9 cellular contexts compared by ENCODE assay signal in genomic region chr11:14320020-14320419, GRCh38. TPM values are rescaled to one million over a fixed set of nuclear protein-coding genes. Genes with fewer than 3 reads are reported as not detected.
A peak's percentile ranks its signal among the peaks of the same experiment; 100 is the strongest.
DNase-seq lines count a peak whose midpoint lies in the region; ATAC-seq and TF ChIP-seq lines count a peak whose summit lies in the region.
"Had no signal": no experiment of that assay in that cellular context is flagged by ENCODE, and none has a peak within 500 bp of the region (broad histone marks: within the 10 kb centered on the region; RNA-seq: fewer than 3 reads in every experiment).

No MANE protein-coding gene starts in this region.

- H3K27me3 ChIP-seq in OCI-LY3 (ENCODE audit: low read depth, low read length) (no peaks in the 10 kb centered on the region), aorta (ENCODE audit: control insufficient read depth in 1 of 2, insufficient read depth in 2 of 2, low read length in 1 of 2) (no peaks in the 10 kb centered on the region), H7 (ENCODE audit: control insufficient read depth, insufficient read depth, low read length) (no peaks in the 10 kb centered on the region), HAP-1 (ENCODE audit: low read depth) (no peaks in the 10 kb centered on the region)

- H3K4me1 ChIP-seq in OCI-LY3 (ENCODE audit: low read length) (peaks cover 51% of the 10 kb centered on the region), aorta (ENCODE audit: control insufficient read depth in 1 of 2, insufficient read depth in 2 of 2, low read length in 2 of 2) (peaks cover 0 to 3% of the 10 kb centered on the region in 2 donors), HAP-1 (peaks cover 3% of the 10 kb centered on the region; the same call in 1 of the 2 replicates)

- no peak overlapping the region for H3K27ac ChIP-seq in OCI-LY3 (ENCODE audit: low read length)
- no peak overlapping the region for H3K27ac ChIP-seq in aorta (ENCODE audit: low read depth in 1 of 2, low read length in 2 of 2)

- intact Hi-C loops in aorta (cut with DNase I) = no loop called here

- DNase-seq in iris pigment epithelial cell (ENCODE audit: low read depth) (peak; percentile 86), aorta (no peak), H7 (no peak), ecto neural progenitor cell (ENCODE audit: low spot score) (no peak), HAP-1 (ENCODE audit: low spot score in 2 of 2) (no peak)
- DNase-seq: Right ventricle myocardium superior had no signal

- H3K4me3 ChIP-seq in OCI-LY3 (ENCODE audit: low read length) = no peak overlapping the region
- H3K4me3 ChIP-seq in aorta (ENCODE audit: low read length in 2 of 2) = no peak overlapping the region
- H3K4me3 ChIP-seq in H7 (ENCODE audit: insufficient read depth, low read depth, low read length) = no peak overlapping the region
- no peak overlapping the region for H3K4me3 ChIP-seq in HAP-1

- in situ Hi-C loops in HAP-1 (cut with MboI; ENCODE audit: low sequenced_read_pairs) = no loop called here

- peak overlapping the region; percentile 9; the same call in 1 of the 2 replicates for H3K4me2 ChIP-seq in OCI-LY3 (ENCODE audit: low read length)

- WGBS in aorta, 2 donors = 61 to 62% methylated on average over 3 of the region's 3 CpGs

- H3K79me2 ChIP-seq in OCI-LY3 (ENCODE audit: low read length) = peaks cover 88% of the 10 kb centered on the region

- TF ChIP-seq CTCF in OCI-LY3 (IDR thresholded peaks at IDR 0.05; ENCODE audit: low read depth, low read length) = no peak

- H3K9ac ChIP-seq in OCI-LY3 (ENCODE audit: low read length) = no peak overlapping the region

- H3K36me3 ChIP-seq in OCI-LY3 (replicated peaks; ENCODE audit: low read depth, low read length) (peaks cover 5% of the 10 kb centered on the region), aorta (ENCODE audit: control insufficient read depth in 1 of 2, insufficient read depth in 2 of 2, low read length in 1 of 2) (no peaks in the 10 kb centered on the region), H7 (replicated peaks; ENCODE audit: control insufficient read depth, insufficient read depth, low read length) (no peaks in the 10 kb centered on the region), HAP-1 (replicated peaks) (no peaks in the 10 kb centered on the region)

- H4K20me1 ChIP-seq in OCI-LY3 (ENCODE audit: insufficient read depth, low read length) = no peaks in the 10 kb centered on the region

- H3K9me3 ChIP-seq in OCI-LY3 (ENCODE audit: insufficient read depth, low read length) (no peaks in the 10 kb centered on the region), aorta (ENCODE audit: control insufficient read depth, low read length) (no peaks in the 10 kb centered on the region), HAP-1 (no peaks in the 10 kb centered on the region)

- no peak overlapping the region for H2AFZ ChIP-seq in OCI-LY3 (ENCODE audit: low read depth, low read length)

- ATAC-seq in GM18499 (IDR thresholded peaks at IDR 0.05; ENCODE audit: insufficient read depth, unreplicated experiment) (peak; percentile 47), GM21737 (IDR thresholded peaks at IDR 0.05; ENCODE audit: unreplicated experiment) (peak; percentile 55), aorta (ENCODE audit: low FRiP score) (no peak)

RNA-seq across cellular contexts. Expression of gene RRAS2, which starts 39.0 kb away (rescaled TPM):
- total RNA-seq in aorta = 10 to 100 TPM; 24.5 to 46.7 TPM
- polyA plus RNA-seq in aorta = 10 to 100 TPM; 18.0 to 31.3 TPM
- total RNA-seq in H7 (2014; rRNA removed; shearing (Covaris generic)) = 118 and 121 TPM in 2 replicates
